9 cellular contexts compared by ENCODE assay signal in the genomic region with DNA sequence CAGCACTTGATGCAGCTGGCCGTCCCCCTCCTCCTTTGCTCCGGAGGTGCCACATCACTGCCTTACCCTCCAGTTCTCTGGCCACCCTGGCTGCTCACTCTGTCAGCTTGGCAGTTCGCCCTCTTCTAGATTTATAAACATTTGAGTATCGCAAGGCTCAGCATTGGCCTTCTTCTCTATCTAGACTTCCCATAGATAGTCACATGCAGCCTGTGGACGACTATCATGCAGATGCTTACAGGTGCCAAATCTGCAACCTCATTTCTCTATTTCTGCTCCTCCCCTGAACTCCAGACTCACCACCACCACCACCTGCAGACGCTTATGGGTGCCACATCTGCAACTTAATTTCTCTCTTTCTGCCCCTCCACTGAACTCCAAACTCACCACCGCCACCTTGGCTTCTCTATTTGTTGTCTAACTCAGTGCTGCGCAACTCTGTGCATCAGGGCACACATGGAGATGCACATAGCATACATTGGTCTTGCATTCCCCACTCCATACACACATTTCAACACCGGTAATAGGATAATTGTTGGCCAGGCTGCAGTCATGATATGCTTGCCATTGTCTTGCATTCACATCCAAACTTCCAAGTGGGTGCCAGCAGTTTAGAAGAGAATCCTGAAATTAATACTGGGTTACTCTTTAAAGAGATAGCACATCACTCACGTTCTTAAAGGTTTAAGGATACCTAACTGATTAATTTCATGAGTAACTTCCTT. TPM values are rescaled to one million over a fixed set of nuclear protein-coding genes. Genes with fewer than 3 reads are reported as not detected.
DNase-seq lines count a peak whose midpoint lies in the region; TF ChIP-seq lines count a peak whose summit lies in the region.
"Had no signal": no experiment of that assay in that cellular context is flagged by ENCODE, and none has a peak within 500 bp of the region (broad histone marks: within the 10 kb centered on the region; RNA-seq: fewer than 3 reads in every experiment).

No MANE protein-coding gene starts in this region.

- peaks cover 0 to 2% of the 10 kb centered on the region in 2 donors for H3K27me3 Mint-ChIP-seq in CD4-positive, alpha-beta memory T cell
- H3K27me3 Mint-ChIP-seq in dendritic cell treated with granulocyte-macrophage colony-stimulating factor and Interleukin-4, amounts not matched to agents 40 ng/mL and 50 ng/mL, for 4 days = no peaks in the 10 kb centered on the region

- intact Hi-C loops in CD4-positive, alpha-beta memory T cell (cut with micrococcal nuclease) = loop anchor here (5.0 to 10.0 kb wide), 3 partner anchors 128 to 321 kb away; partner anchors contain the start of gene ROPN1L
- intact Hi-C loops in dendritic cell treated with granulocyte-macrophage colony-stimulating factor and Interleukin-4, amounts not matched to agents 40 ng/mL and 50 ng/mL, for 4 days (cut with micrococcal nuclease) = loop anchor here (5.0 to 10.0 kb wide), 3 partner anchors 89 to 318 kb away; partner anchors contain the start of gene ROPN1L

- H3K4me3 Mint-ChIP-seq in CD4-positive, alpha-beta memory T cell = peak overlapping the region in 7 of 8 donors; percentile 75 to 84 (median 82)
- no peak overlapping the region for H3K4me3 Mint-ChIP-seq in dendritic cell treated with granulocyte-macrophage colony-stimulating factor and Interleukin-4, amounts not matched to agents 40 ng/mL and 50 ng/mL, for 4 days

- H3K4me3 ChIP-seq in CD4-positive, alpha-beta memory T cell (ENCODE audit: low read length in 2 of 2) = no peak overlapping the region
- no peak overlapping the region for H3K4me3 ChIP-seq in osteoblast (ENCODE audit: insufficient read depth, low read length)

- H3K4me1 Mint-ChIP-seq in CD4-positive, alpha-beta memory T cell = peaks cover 17 to 42% (median 33%) of the 10 kb centered on the region in 4 donors
- peaks cover 61% of the 10 kb centered on the region for H3K4me1 Mint-ChIP-seq in dendritic cell treated with granulocyte-macrophage colony-stimulating factor and Interleukin-4, amounts not matched to agents 40 ng/mL and 50 ng/mL, for 4 days (ENCODE audit: low read depth)

- H3K36me3 Mint-ChIP-seq in CD4-positive, alpha-beta memory T cell = peaks cover 0 to 8% of the 10 kb centered on the region in 2 donors
- peaks cover 27% of the 10 kb centered on the region for H3K36me3 Mint-ChIP-seq in dendritic cell treated with granulocyte-macrophage colony-stimulating factor and Interleukin-4, amounts not matched to agents 40 ng/mL and 50 ng/mL, for 4 days (ENCODE audit: low read depth)

- no peaks in the 10 kb centered on the region for H3K36me3 ChIP-seq in CD4-positive, alpha-beta memory T cell (ENCODE audit: insufficient read depth, low read length)
- H3K36me3 ChIP-seq in osteoblast (ENCODE audit: insufficient read depth, low read length) = no peaks in the 10 kb centered on the region

- H3K27ac Mint-ChIP-seq in CD4-positive, alpha-beta memory T cell = peak overlapping the region in 6 of 7 donors; percentile 79 to 93 (median 86)
- peak overlapping the region; percentile 90 for H3K27ac Mint-ChIP-seq in dendritic cell treated with granulocyte-macrophage colony-stimulating factor and Interleukin-4, amounts not matched to agents 40 ng/mL and 50 ng/mL, for 4 days

- H3K9me3 Mint-ChIP-seq in CD4-positive, alpha-beta memory T cell = no peaks in the 10 kb centered on the region
- H3K9me3 Mint-ChIP-seq in dendritic cell treated with granulocyte-macrophage colony-stimulating factor and Interleukin-4, amounts not matched to agents 40 ng/mL and 50 ng/mL, for 4 days = no peaks in the 10 kb centered on the region

- H3K27ac ChIP-seq in CD4-positive, alpha-beta memory T cell (ENCODE audit: low read depth, low read length) = no peak overlapping the region
- H3K27ac ChIP-seq in osteoblast (ENCODE audit: low read depth, low read length) = no peak overlapping the region

- POLR2A ChIA-PET in CD4-positive, alpha-beta memory T cell (lab: Charles Lee; ENCODE audit: partially characterized antibody) = no interaction called here

- no peak overlapping the region for H2AFZ ChIP-seq in osteoblast (ENCODE audit: low read length)

- CTCF ChIA-PET in CD4-positive, alpha-beta memory T cell (lab: Charles Lee; ENCODE audit: partially characterized antibody) = interaction anchor here (1.3 kb wide), 1 partner anchor 10 kb away, joined by 4 read pairs; no protein-coding TSS in a partner anchor

- TF ChIP-seq CTCF in osteoblast (IDR thresholded peaks at IDR 0.05; ENCODE audit: extremely low read depth, low read depth, low read length) = no peak

- H3K27me3 ChIP-seq in CD4-positive, alpha-beta memory T cell (ENCODE audit: insufficient read depth, low read length) = no peaks in the 10 kb centered on the region
- peaks cover 4% of the 10 kb centered on the region for H3K27me3 ChIP-seq in osteoblast (ENCODE audit: insufficient read depth, low read length)

- no peak overlapping the region for H3K4me2 ChIP-seq in osteoblast (ENCODE audit: insufficient read depth, low read length)

- H4K20me1 ChIP-seq in osteoblast (ENCODE audit: insufficient read depth, low read length) = peaks cover under 1% of the 10 kb centered on the region

- peaks cover 27% of the 10 kb centered on the region for H3K79me2 ChIP-seq in osteoblast (ENCODE audit: insufficient read depth, low read length)

- peaks cover 28% of the 10 kb centered on the region for H3K4me1 ChIP-seq in CD4-positive, alpha-beta memory T cell (ENCODE audit: insufficient read depth, low read length)
- H3K4me1 ChIP-seq in osteoblast (ENCODE audit: insufficient read depth, low read length) = peaks cover 13% of the 10 kb centered on the region

- DNase-seq in CD4-positive, alpha-beta memory T cell = no peak
- DNase-seq in NCI-H446 (lab: John Stamatoyannopoulos, UW) = peak; percentile 62 to 72
- DNase-seq in osteoblast (ENCODE audit: insufficient read length, low spot score, missing footprints) = peak; percentile 47
- no peak for DNase-seq in NCI-H226
- no peak for DNase-seq in Kasumi-1 (lab: John Stamatoyannopoulos, UW)
- no peak for DNase-seq in NCI-H128 (lab: John Stamatoyannopoulos, UW; ENCODE audit: unreplicated experiment)
- DNase-seq in NCI-H1417 treated with DMSO at 0.1 percent for 48 hours (lab: John Stamatoyannopoulos, UW) = no peak
- DNase-seq: activated CD4-positive, alpha-beta T cell treated with anti-CD3 and anti-CD28 coated beads, Interleukin-2, amount 50 U/mL, for 1 hour had no signal

- H3K9me3 ChIP-seq in CD4-positive, alpha-beta memory T cell (ENCODE audit: control insufficient read depth in 1 of 2, low read length in 2 of 2) = no peaks in the 10 kb centered on the region
- no peaks in the 10 kb centered on the region for H3K9me3 ChIP-seq in osteoblast (ENCODE audit: low read depth, low read length)

RNA-seq across cellular contexts. Expression of gene DAP, which starts 1.9 kb away (rescaled TPM):
- 10 to 100 TPM; 39.0 to 39.5 TPM for total RNA-seq in CD4-positive, alpha-beta memory T cell
- 10 to 100 TPM; 39.4 to 88.1 TPM for polyA plus RNA-seq in CD4-positive, alpha-beta memory T cell
- 31.1 and 36.2 TPM in 2 replicates for total RNA-seq in osteoblast

Comparison
In these comparisons a context has a peak if more than half of its experiments do, and no peak if none do; other contexts are left out.
1. DNase-seq: peak in NCI-H446 (2 of 2) and osteoblast (single experiment); none in CD4-positive, alpha-beta memory T cell (0 of 5), NCI-H226 (single experiment), Kasumi-1 (0 of 2), NCI-H128 (single experiment) and NCI-H1417 treated with DMSO at 0.1 percent for 48 hours (single experiment).